Comparison of ENCODE assay signal across 8 cellular contexts in the genomic region with DNA sequence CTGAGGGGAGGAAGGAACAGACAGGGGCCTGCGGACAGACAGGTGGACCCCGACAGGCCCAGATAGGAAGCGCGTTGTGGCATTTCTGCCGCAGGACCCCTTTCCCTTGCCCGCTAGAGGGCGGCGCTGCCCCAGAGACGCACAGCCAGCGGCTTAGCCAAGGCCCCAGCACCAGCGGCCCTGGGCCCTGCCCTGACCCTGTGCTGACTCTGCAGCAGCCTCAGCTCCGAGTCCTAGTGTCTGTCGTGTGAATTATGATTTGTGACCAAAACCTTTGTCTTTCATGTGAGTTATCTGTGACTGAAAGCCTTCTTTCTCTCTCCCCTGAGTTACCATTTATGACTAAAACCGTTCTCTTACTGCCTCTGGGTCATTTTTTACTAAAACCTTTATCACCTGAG. TPM values are rescaled to one million over a fixed set of nuclear protein-coding genes. Genes with fewer than 3 reads are reported as not detected.
DNase-seq lines count a peak whose midpoint lies in the region; ATAC-seq and TF ChIP-seq lines count a peak whose summit lies in the region.

No MANE protein-coding gene starts in this region.

- no peaks in the 10 kb centered on the region for H3K9me2 ChIP-seq in DOHH2 (replicated peaks; ENCODE audit: control insufficient read depth, low read length)

- H3K4me3 Mint-ChIP-seq in T-helper 17 cell: no peak overlapping the region

- H3F3A ChIP-seq in DOHH2 (ENCODE audit: control insufficient read depth, insufficient read depth): peaks cover 3% of the 10 kb centered on the region; the same call in 1 of the 2 replicates

- peaks cover 19% of the 10 kb centered on the region for H3K4me1 Mint-ChIP-seq in T-helper 17 cell

- TF ChIP-seq CTCF in DOHH2 (IDR thresholded peaks at IDR 0.05; ENCODE audit: low read depth, low read length, poor library complexity, severe bottlenecking): peak; percentile 76

- H3K27me3 ChIP-seq in DOHH2 (ENCODE audit: control insufficient read depth, low read length): no peaks in the 10 kb centered on the region

- no peak overlapping the region for H3K4me2 ChIP-seq in DOHH2 (ENCODE audit: low read length)

- no peak overlapping the region for H3K27ac ChIP-seq in DOHH2 (ENCODE audit: low read depth, low read length)

- peaks cover 5% of the 10 kb centered on the region for H3K36me3 Mint-ChIP-seq in T-helper 17 cell (ENCODE audit: low read depth)

- no peaks in the 10 kb centered on the region for H3K9me3 ChIP-seq in DOHH2 (ENCODE audit: control insufficient read depth, insufficient read depth, low read length)
- no peaks in the 10 kb centered on the region for H3K9me3 ChIP-seq in T-helper 17 cell (ENCODE audit: control insufficient read depth, low read length, poor library complexity, severe bottlenecking)

- peak overlapping the region; percentile 49 for H3K27ac Mint-ChIP-seq in T-helper 17 cell

- H4K20me1 ChIP-seq in DOHH2 (ENCODE audit: control insufficient read depth, insufficient read depth, low read depth, low read length): no peaks in the 10 kb centered on the region

- H3K79me2 ChIP-seq in DOHH2 (ENCODE audit: control insufficient read depth, low read length): no peaks in the 10 kb centered on the region

- H3K4me1 ChIP-seq in DOHH2 (ENCODE audit: control insufficient read depth, low read length): no peaks in the 10 kb centered on the region

- ATAC-seq in T-helper 17 cell: peak; percentile 85
- ATAC-seq in HG02571 (IDR thresholded peaks at IDR 0.05; ENCODE audit: unreplicated experiment): no peak

- peaks cover 49% of the 10 kb centered on the region for H3K27me3 Mint-ChIP-seq in T-helper 17 cell

- DNase-seq in HCEC 1CT (peak; percentile 54), NCI-H146 (lab: John Stamatoyannopoulos, UW) (peak; percentile 66), T-helper 17 cell (peak; percentile 45 to 65 (median 48)), amniotic epithelial cell (ENCODE audit: low read depth) (peak; percentile 41), hepatic stellate cell (ENCODE audit: low spot score) (peak; percentile 88), smooth muscle cell of the brain vasculature (ENCODE audit: low read depth, low spot score) (peak; percentile 18)

- peaks cover 6% of the 10 kb centered on the region for H3K36me3 ChIP-seq in DOHH2 (ENCODE audit: control insufficient read depth, low read length)

- H3K4me3 ChIP-seq in DOHH2 (ENCODE audit: low read length): no peak overlapping the region

RNA-seq across cellular contexts. Expression of gene TRIP13, which starts 30.8 kb away (rescaled TPM):
- 1 to 10 TPM; 1.0 to 2.6 TPM for total RNA-seq in T-helper 17 cell

RNA-seq across cellular contexts. Expression of gene BRD9, which starts 30.9 kb away (rescaled TPM):
- 100 to 1,000 TPM; 179 to 200 TPM for total RNA-seq in T-helper 17 cell

Comparison
In these comparisons a context has a peak if more than half of its experiments do, and no peak if none do; other contexts are left out.
1. DNase-seq: peak in every context shown above with its lines; median percentile 88 in hepatic stellate cell; 66 in NCI-H146; 54 in HCEC 1CT; 48 in T-helper 17 cell; 41 in amniotic epithelial cell; 18 in smooth muscle cell of the brain vasculature.